ENCODE assay signal across 8 cellular contexts in genomic region chr12:76820888-76821482, GRCh38. TPM values are rescaled to one million over a fixed set of nuclear protein-coding genes. Genes with fewer than 3 reads are reported as not detected.
DNase-seq lines count a peak whose midpoint lies in the region; ATAC-seq and TF ChIP-seq lines count a peak whose summit lies in the region.

No MANE protein-coding gene starts in this region.

- H3K9ac ChIP-seq in OCI-LY1 (ENCODE audit: low read length) = no peak overlapping the region

- CTCF ChIA-PET in activated naive CD4-positive, alpha-beta T cell treated with anti-CD3 and anti-CD28 coated beads for 36 hours (lab: Charles Lee) = interaction anchor here (0.6 to 2.1 kb wide), 5 partner anchors 11 to 1257 kb away, joined by 3 to 5 read pairs (median 4); no protein-coding TSS in a partner anchor

- peak; percentile 18 for DNase-seq in activated naive CD4-positive, alpha-beta T cell treated with anti-CD3 and anti-CD28 coated beads for 36 hours
- no peak for DNase-seq in activated naive CD4-positive, alpha-beta T cell (lab: John Stamatoyannopoulos, UW)
- DNase-seq in epithelial cell of proximal tubule (ENCODE audit: low read depth) (no peak), pons (ENCODE audit: low spot score) (peak; percentile 51)
- DNase-seq in activated CD4-positive, alpha-beta T cell treated with anti-CD3 and anti-CD28 coated beads, Interleukin-2, amount 10 ng/mL, durations not matched to agents 24 days and 14 days = no peak
- no peak for DNase-seq in effector CD8-positive, alpha-beta T cell (lab: John Stamatoyannopoulos, UW)

- no peaks in the 10 kb centered on the region for H3K27me3 Mint-ChIP-seq in activated naive CD4-positive, alpha-beta T cell treated with anti-CD3 and anti-CD28 coated beads for 36 hours (ENCODE audit: low read depth)
- H3K27me3 Mint-ChIP-seq in activated CD4-positive, alpha-beta T cell treated with anti-CD3 and anti-CD28 coated beads, Interleukin-2, amount 10 ng/mL, durations not matched to agents 24 days and 14 days = no peaks in the 10 kb centered on the region

- H3K27ac Mint-ChIP-seq in activated naive CD4-positive, alpha-beta T cell treated with anti-CD3 and anti-CD28 coated beads for 36 hours = no peak overlapping the region
- H3K27ac Mint-ChIP-seq in activated CD4-positive, alpha-beta T cell treated with anti-CD3 and anti-CD28 coated beads, Interleukin-2, amount 10 ng/mL, durations not matched to agents 24 days and 14 days = no peak overlapping the region

- H3K27me3 ChIP-seq in OCI-LY1 (ENCODE audit: insufficient read depth, low read length) = no peaks in the 10 kb centered on the region

- H3K4me3 Mint-ChIP-seq in activated naive CD4-positive, alpha-beta T cell treated with anti-CD3 and anti-CD28 coated beads for 36 hours = no peak overlapping the region
- H3K4me3 Mint-ChIP-seq in activated CD4-positive, alpha-beta T cell treated with anti-CD3 and anti-CD28 coated beads, Interleukin-2, amount 10 ng/mL, durations not matched to agents 24 days and 14 days = no peak overlapping the region

- H3K9me3 ChIP-seq in OCI-LY1 (ENCODE audit: low read length) = no peaks in the 10 kb centered on the region

- no peak overlapping the region for H2AFZ ChIP-seq in OCI-LY1 (ENCODE audit: low read length)

- H3K9me3 Mint-ChIP-seq in activated naive CD4-positive, alpha-beta T cell treated with anti-CD3 and anti-CD28 coated beads for 36 hours = no peaks in the 10 kb centered on the region
- no peaks in the 10 kb centered on the region for H3K9me3 Mint-ChIP-seq in activated CD4-positive, alpha-beta T cell treated with anti-CD3 and anti-CD28 coated beads, Interleukin-2, amount 10 ng/mL, durations not matched to agents 24 days and 14 days

- H3K4me3 ChIP-seq in OCI-LY1 (ENCODE audit: low read depth, low read length, poor library complexity, severe bottlenecking) = no peak overlapping the region
- H3K4me3 ChIP-seq in epithelial cell of proximal tubule (ENCODE audit: low read depth, low read length) = no peak overlapping the region

- H4K20me1 ChIP-seq in OCI-LY1 (ENCODE audit: insufficient read depth, low read length) = no peaks in the 10 kb centered on the region

- ATAC-seq in GM18498 (IDR thresholded peaks at IDR 0.05; ENCODE audit: unreplicated experiment) = no peak

- no peaks in the 10 kb centered on the region for H3K9me2 ChIP-seq in OCI-LY1 (ENCODE audit: low read depth, low read length)

- H3F3A ChIP-seq in OCI-LY1 (ENCODE audit: insufficient read depth, low read length) = no peaks in the 10 kb centered on the region; the same call in 1 of the 2 replicates

- H3K4me2 ChIP-seq in OCI-LY1 (ENCODE audit: low read length) = no peak overlapping the region

- H3K4me1 ChIP-seq in OCI-LY1 (ENCODE audit: insufficient read depth, low read length, severe bottlenecking) = no peaks in the 10 kb centered on the region

- TF ChIP-seq CTCF in OCI-LY1 (IDR thresholded peaks at IDR 0.05; ENCODE audit: low read length) (peak; percentile 51), epithelial cell of proximal tubule (conservative IDR thresholded peaks at IDR 0.05; ENCODE audit: low read depth, low read length) (peak; percentile 84)

- no peaks in the 10 kb centered on the region for H3K4me1 Mint-ChIP-seq in activated naive CD4-positive, alpha-beta T cell treated with anti-CD3 and anti-CD28 coated beads for 36 hours (ENCODE audit: low read depth)
- H3K4me1 Mint-ChIP-seq in activated CD4-positive, alpha-beta T cell treated with anti-CD3 and anti-CD28 coated beads, Interleukin-2, amount 10 ng/mL, durations not matched to agents 24 days and 14 days = no peaks in the 10 kb centered on the region

- H3K36me3 Mint-ChIP-seq in activated naive CD4-positive, alpha-beta T cell treated with anti-CD3 and anti-CD28 coated beads for 36 hours (ENCODE audit: low read depth) = peaks cover 9% of the 10 kb centered on the region
- peaks cover 3% of the 10 kb centered on the region for H3K36me3 Mint-ChIP-seq in activated CD4-positive, alpha-beta T cell treated with anti-CD3 and anti-CD28 coated beads, Interleukin-2, amount 10 ng/mL, durations not matched to agents 24 days and 14 days (ENCODE audit: low read depth)

- peaks cover 21% of the 10 kb centered on the region for H3K36me3 ChIP-seq in OCI-LY1 (ENCODE audit: insufficient read depth, low read length)

- intact Hi-C loops in activated naive CD4-positive, alpha-beta T cell treated with anti-CD3 and anti-CD28 coated beads for 36 hours (cut with micrococcal nuclease) = loop anchor here (1.0 kb wide), 1 partner anchor 200 kb away; no protein-coding TSS in a partner anchor
- intact Hi-C loops in activated CD4-positive, alpha-beta T cell treated with anti-CD3 and anti-CD28 coated beads, Interleukin-2, amount 10 ng/mL, durations not matched to agents 24 days and 14 days (cut with micrococcal nuclease) = no loop called here

- H3K79me2 ChIP-seq in OCI-LY1 (ENCODE audit: insufficient read depth, low read length) = no peaks in the 10 kb centered on the region

- H3K27ac ChIP-seq in OCI-LY1 (ENCODE audit: low read depth, low read length, poor library complexity, severe bottlenecking) = no peak overlapping the region

RNA-seq across cellular contexts. Expression of gene ZDHHC17, which starts 57.1 kb away (rescaled TPM):
- total RNA-seq in activated naive CD4-positive, alpha-beta T cell treated with anti-CD3 and anti-CD28 coated beads for 36 hours = 10 to 100 TPM; 19.1 to 22.2 TPM
- total RNA-seq in epithelial cell of proximal tubule = 12.6 and 23.6 TPM in 2 replicates
- 24.6 and 31.2 TPM in 2 replicates for total RNA-seq in activated CD4-positive, alpha-beta T cell treated with anti-CD3 and anti-CD28 coated beads, Interleukin-2, amount 10 ng/mL, durations not matched to agents 24 days and 14 days

RNA-seq across cellular contexts. Expression of gene CSRP2, which starts 57.8 kb away (rescaled TPM):
- total RNA-seq in activated naive CD4-positive, alpha-beta T cell treated with anti-CD3 and anti-CD28 coated beads for 36 hours = under 1 TPM; 0.62 to 0.86 TPM
- total RNA-seq in epithelial cell of proximal tubule = 67.1 and 119 TPM in 2 replicates
- 0.44 and 0.80 TPM in 2 replicates for total RNA-seq in activated CD4-positive, alpha-beta T cell treated with anti-CD3 and anti-CD28 coated beads, Interleukin-2, amount 10 ng/mL, durations not matched to agents 24 days and 14 days

Comparison
In these comparisons a context has a peak if more than half of its experiments do, and no peak if none do; other contexts are left out.
1. DNase-seq: peak in activated naive CD4-positive, alpha-beta T cell treated with anti-CD3 and anti-CD28 coated beads for 36 hours (single experiment) and pons (single experiment); none in activated naive CD4-positive, alpha-beta T cell (0 of 4), epithelial cell of proximal tubule (single experiment), activated CD4-positive, alpha-beta T cell treated with anti-CD3 and anti-CD28 coated beads, Interleukin-2, amount 10 ng/mL, durations not matched to agents 24 days and 14 days (single experiment) and effector CD8-positive, alpha-beta T cell (single experiment).
2. RNA of gene CSRP2, which starts 57.8 kb away (total RNA-seq): 67.1 to 119 TPM in epithelial cell of proximal tubule; 0.62 to 0.86 TPM in activated naive CD4-positive, alpha-beta T cell treated with anti-CD3 and anti-CD28 coated beads for 36 hours and 0.44 to 0.80 TPM in activated CD4-positive, alpha-beta T cell treated with anti-CD3 and anti-CD28 coated beads, Interleukin-2, amount 10 ng/mL, durations not matched to agents 24 days and 14 days; every median in the first group is over 10 times any median in the second.